Comparison of ENCODE assay signal across 1 cellular context in the genomic region with DNA sequence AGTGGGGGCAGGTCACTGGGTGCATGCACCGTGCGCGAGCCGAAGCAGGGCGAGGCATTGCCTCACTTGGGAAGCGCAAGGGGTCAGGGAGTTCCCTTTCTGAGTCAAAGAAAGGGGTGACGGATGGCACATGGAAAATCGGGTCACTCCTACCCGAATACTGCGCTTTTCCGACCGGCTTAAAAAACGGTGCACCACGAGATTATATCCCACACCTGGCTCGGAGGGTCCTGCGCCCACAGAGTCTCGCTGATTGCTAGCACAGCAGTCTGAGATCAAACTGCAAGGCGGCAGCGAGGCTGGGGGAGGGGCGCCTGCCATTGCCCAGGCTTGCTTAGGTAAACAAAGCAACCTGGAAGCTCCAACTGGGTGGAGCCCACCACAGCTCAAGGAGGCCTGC.
TF ChIP-seq lines count a peak whose summit lies in the region.

No MANE protein-coding gene starts in this region.

TF ChIP-seq in K562, 482 proteins besides CTCF, POLR2A, EP300 and RAD21 (continued from another document):
- TF ChIP-seq, protein P1, sequence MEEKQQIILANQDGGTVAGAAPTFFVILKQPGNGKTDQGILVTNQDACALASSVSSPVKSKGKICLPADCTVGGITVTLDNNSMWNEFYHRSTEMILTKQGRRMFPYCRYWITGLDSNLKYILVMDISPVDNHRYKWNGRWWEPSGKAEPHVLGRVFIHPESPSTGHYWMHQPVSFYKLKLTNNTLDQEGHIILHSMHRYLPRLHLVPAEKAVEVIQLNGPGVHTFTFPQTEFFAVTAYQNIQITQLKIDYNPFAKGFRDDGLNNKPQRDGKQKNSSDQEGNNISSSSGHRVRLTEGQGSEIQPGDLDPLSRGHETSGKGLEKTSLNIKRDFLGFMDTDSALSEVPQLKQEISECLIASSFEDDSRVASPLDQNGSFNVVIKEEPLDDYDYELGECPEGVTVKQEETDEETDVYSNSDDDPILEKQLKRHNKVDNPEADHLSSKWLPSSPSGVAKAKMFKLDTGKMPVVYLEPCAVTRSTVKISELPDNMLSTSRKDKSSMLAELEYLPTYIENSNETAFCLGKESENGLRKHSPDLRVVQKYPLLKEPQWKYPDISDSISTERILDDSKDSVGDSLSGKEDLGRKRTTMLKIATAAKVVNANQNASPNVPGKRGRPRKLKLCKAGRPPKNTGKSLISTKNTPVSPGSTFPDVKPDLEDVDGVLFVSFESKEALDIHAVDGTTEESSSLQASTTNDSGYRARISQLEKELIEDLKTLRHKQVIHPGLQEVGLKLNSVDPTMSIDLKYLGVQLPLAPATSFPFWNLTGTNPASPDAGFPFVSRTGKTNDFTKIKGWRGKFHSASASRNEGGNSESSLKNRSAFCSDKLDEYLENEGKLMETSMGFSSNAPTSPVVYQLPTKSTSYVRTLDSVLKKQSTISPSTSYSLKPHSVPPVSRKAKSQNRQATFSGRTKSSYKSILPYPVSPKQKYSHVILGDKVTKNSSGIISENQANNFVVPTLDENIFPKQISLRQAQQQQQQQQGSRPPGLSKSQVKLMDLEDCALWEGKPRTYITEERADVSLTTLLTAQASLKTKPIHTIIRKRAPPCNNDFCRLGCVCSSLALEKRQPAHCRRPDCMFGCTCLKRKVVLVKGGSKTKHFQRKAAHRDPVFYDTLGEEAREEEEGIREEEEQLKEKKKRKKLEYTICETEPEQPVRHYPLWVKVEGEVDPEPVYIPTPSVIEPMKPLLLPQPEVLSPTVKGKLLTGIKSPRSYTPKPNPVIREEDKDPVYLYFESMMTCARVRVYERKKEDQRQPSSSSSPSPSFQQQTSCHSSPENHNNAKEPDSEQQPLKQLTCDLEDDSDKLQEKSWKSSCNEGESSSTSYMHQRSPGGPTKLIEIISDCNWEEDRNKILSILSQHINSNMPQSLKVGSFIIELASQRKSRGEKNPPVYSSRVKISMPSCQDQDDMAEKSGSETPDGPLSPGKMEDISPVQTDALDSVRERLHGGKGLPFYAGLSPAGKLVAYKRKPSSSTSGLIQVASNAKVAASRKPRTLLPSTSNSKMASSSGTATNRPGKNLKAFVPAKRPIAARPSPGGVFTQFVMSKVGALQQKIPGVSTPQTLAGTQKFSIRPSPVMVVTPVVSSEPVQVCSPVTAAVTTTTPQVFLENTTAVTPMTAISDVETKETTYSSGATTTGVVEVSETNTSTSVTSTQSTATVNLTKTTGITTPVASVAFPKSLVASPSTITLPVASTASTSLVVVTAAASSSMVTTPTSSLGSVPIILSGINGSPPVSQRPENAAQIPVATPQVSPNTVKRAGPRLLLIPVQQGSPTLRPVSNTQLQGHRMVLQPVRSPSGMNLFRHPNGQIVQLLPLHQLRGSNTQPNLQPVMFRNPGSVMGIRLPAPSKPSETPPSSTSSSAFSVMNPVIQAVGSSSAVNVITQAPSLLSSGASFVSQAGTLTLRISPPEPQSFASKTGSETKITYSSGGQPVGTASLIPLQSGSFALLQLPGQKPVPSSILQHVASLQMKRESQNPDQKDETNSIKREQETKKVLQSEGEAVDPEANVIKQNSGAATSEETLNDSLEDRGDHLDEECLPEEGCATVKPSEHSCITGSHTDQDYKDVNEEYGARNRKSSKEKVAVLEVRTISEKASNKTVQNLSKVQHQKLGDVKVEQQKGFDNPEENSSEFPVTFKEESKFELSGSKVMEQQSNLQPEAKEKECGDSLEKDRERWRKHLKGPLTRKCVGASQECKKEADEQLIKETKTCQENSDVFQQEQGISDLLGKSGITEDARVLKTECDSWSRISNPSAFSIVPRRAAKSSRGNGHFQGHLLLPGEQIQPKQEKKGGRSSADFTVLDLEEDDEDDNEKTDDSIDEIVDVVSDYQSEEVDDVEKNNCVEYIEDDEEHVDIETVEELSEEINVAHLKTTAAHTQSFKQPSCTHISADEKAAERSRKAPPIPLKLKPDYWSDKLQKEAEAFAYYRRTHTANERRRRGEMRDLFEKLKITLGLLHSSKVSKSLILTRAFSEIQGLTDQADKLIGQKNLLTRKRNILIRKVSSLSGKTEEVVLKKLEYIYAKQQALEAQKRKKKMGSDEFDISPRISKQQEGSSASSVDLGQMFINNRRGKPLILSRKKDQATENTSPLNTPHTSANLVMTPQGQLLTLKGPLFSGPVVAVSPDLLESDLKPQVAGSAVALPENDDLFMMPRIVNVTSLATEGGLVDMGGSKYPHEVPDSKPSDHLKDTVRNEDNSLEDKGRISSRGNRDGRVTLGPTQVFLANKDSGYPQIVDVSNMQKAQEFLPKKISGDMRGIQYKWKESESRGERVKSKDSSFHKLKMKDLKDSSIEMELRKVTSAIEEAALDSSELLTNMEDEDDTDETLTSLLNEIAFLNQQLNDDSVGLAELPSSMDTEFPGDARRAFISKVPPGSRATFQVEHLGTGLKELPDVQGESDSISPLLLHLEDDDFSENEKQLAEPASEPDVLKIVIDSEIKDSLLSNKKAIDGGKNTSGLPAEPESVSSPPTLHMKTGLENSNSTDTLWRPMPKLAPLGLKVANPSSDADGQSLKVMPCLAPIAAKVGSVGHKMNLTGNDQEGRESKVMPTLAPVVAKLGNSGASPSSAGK (IDR thresholded peaks at IDR 0.05) = 0 out of 2 replicates have a peak, but pooled peaks have one; percentile 41
- peak in 1 of 2 experiments; percentile 62; a peak in 2 of 4 replicates for TF ChIP-seq FOXA3 (CRISPR knock-in tag; conservative IDR thresholded peaks at IDR 0.05 in 1 of 2, IDR thresholded peaks at IDR 0.05 in 1 of 2)
